13 cellular contexts compared by ENCODE assay signal in genomic region chr4:27278615-27279014, GRCh38.
DNase-seq lines count a peak whose midpoint lies in the region; ATAC-seq and TF ChIP-seq lines count a peak whose summit lies in the region.
"Had no signal": no experiment of that assay in that cellular context is flagged by ENCODE, and none has a peak within 500 bp of the region (broad histone marks: within the 10 kb centered on the region; RNA-seq: fewer than 3 reads in every experiment).

No MANE protein-coding gene starts in this region.

- H3K79me2 ChIP-seq in GM23338 (replicated peaks; ENCODE audit: insufficient read depth), result no peaks in the 10 kb centered on the region
- no peaks in the 10 kb centered on the region for H3K79me2 ChIP-seq in hepatocyte

- no peak overlapping the region for H3K4me3 Mint-ChIP-seq in GM23338
- no peak overlapping the region for H3K4me3 Mint-ChIP-seq in T-helper 17 cell
- H3K4me3 Mint-ChIP-seq: activated T-cell treated with anti-CD3 and anti-CD28 coated beads, Interleukin-2, amount 50 U/mL, for 24 hours had no signal

- H3K27ac ChIP-seq in GM23338 (ENCODE audit: low read depth), result no peak overlapping the region
- no peak overlapping the region for H3K27ac ChIP-seq in RWPE2 (ENCODE audit: poor library complexity, severe bottlenecking)
- no peak overlapping the region for H3K27ac ChIP-seq in hepatocyte
- H3K27ac ChIP-seq: dorsolateral prefrontal cortex, SK-N-MC, skin epidermis had no signal

- no peak for TF ChIP-seq CTCF in GM23338 (conservative IDR thresholded peaks at IDR 0.05; ENCODE audit: low read depth in 2 of 2)
- TF ChIP-seq CTCF in RWPE2 (IDR thresholded peaks at IDR 0.05; ENCODE audit: poor library complexity, severe bottlenecking), result no peak
- no peak for TF ChIP-seq CTCF in hepatocyte (IDR thresholded peaks at IDR 0.05; ENCODE audit: poor library complexity)

- H3K4me3 ChIP-seq in GM23338 (no peak overlapping the region), RWPE2 (ENCODE audit: severe bottlenecking) (no peak overlapping the region), hepatocyte (no peak overlapping the region)
- H3K4me3 ChIP-seq: dorsolateral prefrontal cortex, SK-N-MC, skin epidermis had no signal

- H3K27ac Mint-ChIP-seq in GM23338 (no peak overlapping the region), T-helper 17 cell (no peak overlapping the region)
- H3K27ac Mint-ChIP-seq: activated T-cell treated with anti-CD3 and anti-CD28 coated beads, Interleukin-2, amount 50 U/mL, for 24 hours had no signal

- H3K9me3 ChIP-seq in RWPE2 (ENCODE audit: severe bottlenecking), result no peaks in the 10 kb centered on the region
- no peaks in the 10 kb centered on the region for H3K9me3 ChIP-seq in hepatocyte (ENCODE audit: low read depth)
- peaks cover 2% of the 10 kb centered on the region for H3K9me3 ChIP-seq in T-helper 17 cell (ENCODE audit: control insufficient read depth, low read length, poor library complexity, severe bottlenecking)

- H3K36me3 Mint-ChIP-seq in GM23338 (ENCODE audit: low read depth) (no peaks in the 10 kb centered on the region), T-helper 17 cell (ENCODE audit: low read depth) (no peaks in the 10 kb centered on the region)

- H2AFZ ChIP-seq in GM23338, result no peak overlapping the region
- H2AFZ ChIP-seq in hepatocyte, result no peak overlapping the region

- no peak overlapping the region for H3K4me2 ChIP-seq in GM23338
- no peak overlapping the region for H3K4me2 ChIP-seq in hepatocyte

- 53% methylated on average over 4 of the region's 4 CpGs for WGBS in hepatocyte (ENCODE audit: low lambda C conversion rate, missing lambda C conversion rate)

- no peaks in the 10 kb centered on the region for H3K36me3 ChIP-seq in GM23338 (ENCODE audit: insufficient read depth)
- H3K36me3 ChIP-seq in RWPE2 (ENCODE audit: low read depth), result no peaks in the 10 kb centered on the region
- no peaks in the 10 kb centered on the region for H3K36me3 ChIP-seq in hepatocyte (replicated peaks; ENCODE audit: insufficient read depth, low read depth)

- no peaks in the 10 kb centered on the region for H3K27me3 Mint-ChIP-seq in GM23338 (ENCODE audit: insufficient read depth, low read depth, poor library complexity)
- no peaks in the 10 kb centered on the region for H3K27me3 Mint-ChIP-seq in T-helper 17 cell
- H3K27me3 Mint-ChIP-seq: activated T-cell treated with anti-CD3 and anti-CD28 coated beads, Interleukin-2, amount 50 U/mL, for 24 hours had no signal

- peaks cover 3% of the 10 kb centered on the region; the same call in 1 of the 3 replicates for H3K9me3 Mint-ChIP-seq in GM23338
- H3K9me3 Mint-ChIP-seq: activated T-cell treated with anti-CD3 and anti-CD28 coated beads, Interleukin-2, amount 50 U/mL, for 24 hours had no signal

- no peaks in the 10 kb centered on the region for H3F3A ChIP-seq in GM23338 (replicated peaks; ENCODE audit: low read depth)

- H3K27me3 ChIP-seq in GM23338 (ENCODE audit: insufficient read depth) (no peaks in the 10 kb centered on the region), RWPE2 (ENCODE audit: insufficient read depth, poor library complexity, severe bottlenecking) (no peaks in the 10 kb centered on the region), hepatocyte (no peaks in the 10 kb centered on the region)

- H3K9me2 ChIP-seq in GM23338 (ENCODE audit: insufficient read depth) (peaks cover 4% of the 10 kb centered on the region; the same call in 1 of the 2 replicates), hepatocyte (replicated peaks; ENCODE audit: insufficient read depth) (no peaks in the 10 kb centered on the region)

- H3K4me1 Mint-ChIP-seq in GM23338, result peaks cover 3% of the 10 kb centered on the region; the same call in 1 of the 3 replicates
- no peaks in the 10 kb centered on the region for H3K4me1 Mint-ChIP-seq in T-helper 17 cell

- no peaks in the 10 kb centered on the region for H4K20me1 ChIP-seq in GM23338 (replicated peaks; ENCODE audit: insufficient read depth)
- H4K20me1 ChIP-seq in hepatocyte (ENCODE audit: insufficient read depth, poor library complexity, severe bottlenecking), result no peaks in the 10 kb centered on the region

- DNase-seq in A172 (ENCODE audit: low spot score) (peak; percentile 16), GM23338 (ENCODE audit: low spot score) (peak; percentile 83), RWPE2 (ENCODE audit: low spot score) (no peak), hepatocyte (ENCODE audit: low spot score) (peak; percentile 68), T-helper 17 cell (no peak), NCI-H446 treated with DMSO at 0.1 percent for 48 hours (lab: John Stamatoyannopoulos, UW) (no peak), NCI-H187 treated with DMSO at 0.1 percent for 48 hours (lab: John Stamatoyannopoulos, UW) (no peak)
- DNase-seq: activated T-cell treated with anti-CD3 and anti-CD28 coated beads, Interleukin-2, amount 50 U/mL, for 24 hours; dorsolateral prefrontal cortex; stimulated activated naive CD4-positive, alpha-beta T cell had no signal

- ATAC-seq in GM23338 (peak; percentile 87), RWPE2 (ENCODE audit: low read depth) (peak; percentile 54; the same call in 1 of the 3 replicates), T-helper 17 cell (no peak), HG03135 (IDR thresholded peaks at IDR 0.05; ENCODE audit: unreplicated experiment) (no peak)

- no peaks in the 10 kb centered on the region for H3K4me1 ChIP-seq in GM23338 (ENCODE audit: insufficient read depth)
- no peaks in the 10 kb centered on the region for H3K4me1 ChIP-seq in RWPE2 (ENCODE audit: insufficient read depth, poor library complexity, severe bottlenecking)
- H3K4me1 ChIP-seq in hepatocyte (ENCODE audit: insufficient read depth), result no peaks in the 10 kb centered on the region

TF ChIP-seq in GM23338, 12 proteins besides CTCF, POLR2A, EP300 and RAD21:
- TF ChIP-seq REST (IDR thresholded peaks at IDR 0.05; ENCODE audit: unreplicated experiment), result peak; percentile 91
- TF ChIP-seq NANOG (IDR thresholded peaks at IDR 0.05; ENCODE audit: borderline replicate concordance), result no peak

Comparison
In these comparisons a context has a peak if more than half of its experiments do, and no peak if none do; other contexts are left out.
1. DNase-seq: peak in A172 (single experiment), GM23338 (single experiment) and hepatocyte (single experiment); none in RWPE2 (single experiment), T-helper 17 cell (0 of 3), NCI-H446 treated with DMSO at 0.1 percent for 48 hours (single experiment) and NCI-H187 treated with DMSO at 0.1 percent for 48 hours (single experiment).
2. ATAC-seq: peak in GM23338 (single experiment) and RWPE2 (single experiment); none in T-helper 17 cell (single experiment) and HG03135 (single experiment).